ENCODE assay signal across 1 cellular context in the genomic region with DNA sequence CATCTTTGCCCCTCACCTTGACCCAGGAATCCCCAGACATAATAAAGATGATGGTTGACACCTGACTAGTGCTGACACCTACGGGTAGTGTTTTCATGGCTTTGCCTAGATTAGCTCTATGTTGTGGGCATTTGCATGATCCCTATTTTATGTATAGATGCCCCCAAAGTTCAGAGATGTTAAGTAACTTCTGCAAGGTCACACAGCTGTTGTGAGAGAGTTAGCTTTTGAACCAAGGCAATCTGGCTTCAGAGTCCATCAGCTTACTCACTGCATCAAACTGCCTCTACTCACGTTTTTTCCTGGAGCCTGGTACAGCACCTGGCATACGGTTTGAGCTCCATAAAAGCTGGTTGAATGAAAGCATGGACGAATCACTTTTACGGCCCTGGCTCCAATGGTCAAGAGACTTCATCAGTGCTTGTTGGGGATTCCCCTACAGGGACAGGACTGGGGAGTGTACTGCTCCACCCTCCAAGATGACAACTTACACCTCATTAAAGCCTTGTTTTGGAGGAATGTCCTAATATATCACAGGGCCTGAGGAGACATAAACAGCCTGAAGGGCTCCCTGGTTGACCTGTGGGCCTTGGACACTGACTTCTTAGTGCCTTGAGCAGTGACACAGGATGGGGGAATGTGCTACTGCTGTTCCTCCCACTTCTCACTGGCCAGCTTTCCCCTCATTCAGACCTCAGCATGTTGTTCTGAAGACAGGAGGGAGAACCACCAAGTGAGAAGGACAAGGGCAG.
TF ChIP-seq lines count a peak whose summit lies in the region.

No MANE protein-coding gene starts in this region.

TF ChIP-seq in K562, 482 proteins besides CTCF, POLR2A, EP300 and RAD21 (continued from another document):
- TF ChIP-seq, protein P1, sequence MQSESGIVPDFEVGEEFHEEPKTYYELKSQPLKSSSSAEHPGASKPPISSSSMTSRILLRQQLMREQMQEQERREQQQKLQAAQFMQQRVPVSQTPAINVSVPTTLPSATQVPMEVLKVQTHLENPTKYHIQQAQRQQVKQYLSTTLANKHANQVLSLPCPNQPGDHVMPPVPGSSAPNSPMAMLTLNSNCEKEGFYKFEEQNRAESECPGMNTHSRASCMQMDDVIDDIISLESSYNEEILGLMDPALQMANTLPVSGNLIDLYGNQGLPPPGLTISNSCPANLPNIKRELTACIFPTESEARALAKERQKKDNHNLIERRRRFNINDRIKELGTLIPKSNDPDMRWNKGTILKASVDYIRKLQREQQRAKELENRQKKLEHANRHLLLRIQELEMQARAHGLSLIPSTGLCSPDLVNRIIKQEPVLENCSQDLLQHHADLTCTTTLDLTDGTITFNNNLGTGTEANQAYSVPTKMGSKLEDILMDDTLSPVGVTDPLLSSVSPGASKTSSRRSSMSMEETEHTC (IDR thresholded peaks at IDR 0.05): no peak
- TF ChIP-seq HLTF (IDR thresholded peaks at IDR 0.05) (no peak), BCOR (IDR thresholded peaks at IDR 0.05) (peak; percentile 74), GTF2F1 (IDR thresholded peaks at IDR 0.05; ENCODE audit: low read depth, low read length) (no peak), ARID1B (IDR thresholded peaks at IDR 0.05) (no peak), OTX1 (CRISPR knock-in tag; IDR thresholded peaks at IDR 0.05) (no peak), ZFP36 (IDR thresholded peaks at IDR 0.05; ENCODE audit: low read depth, low read length, partially characterized antibody) (peak; percentile 44), KAT7 (CRISPR knock-in tag; IDR thresholded peaks at IDR 0.05; ENCODE audit: borderline replicate concordance) (no peak), SOX6 (IDR thresholded peaks at IDR 0.05) (no peak), PURB (CRISPR knock-in tag; IDR thresholded peaks at IDR 0.05; ENCODE audit: low read depth) (no peak), ETV5 (CRISPR knock-in tag; IDR thresholded peaks at IDR 0.05; ENCODE audit: low read depth) (no peak), RBM25 (IDR thresholded peaks at IDR 0.05; ENCODE audit: low read depth, low read length, severe bottlenecking) (peak; percentile 86), ZBTB8A (IDR thresholded peaks at IDR 0.05; ENCODE audit: partially characterized antibody) (no peak), KDM1A (IDR thresholded peaks at IDR 0.05) (peak; percentile 41 to 43; a peak in 2 of 4 replicates), RFX5 (IDR thresholded peaks at IDR 0.05; ENCODE audit: low read depth, low read length) (no peak), ZNF561 (CRISPR knock-in tag; conservative IDR thresholded peaks at IDR 0.05) (no peak), NFE2L1 (tag; IDR thresholded peaks at IDR 0.05; ENCODE audit: borderline replicate concordance, low read depth) (no peak), EHMT2 (IDR thresholded peaks at IDR 0.05) (no peak)
- TF ChIP-seq, protein P2, sequence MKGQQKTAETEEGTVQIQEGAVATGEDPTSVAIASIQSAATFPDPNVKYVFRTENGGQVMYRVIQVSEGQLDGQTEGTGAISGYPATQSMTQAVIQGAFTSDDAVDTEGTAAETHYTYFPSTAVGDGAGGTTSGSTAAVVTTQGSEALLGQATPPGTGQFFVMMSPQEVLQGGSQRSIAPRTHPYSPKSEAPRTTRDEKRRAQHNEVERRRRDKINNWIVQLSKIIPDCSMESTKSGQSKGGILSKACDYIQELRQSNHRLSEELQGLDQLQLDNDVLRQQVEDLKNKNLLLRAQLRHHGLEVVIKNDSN (CRISPR knock-in tag; IDR thresholded peaks at IDR 0.05): no peak
- TF ChIP-seq, protein P3, sequence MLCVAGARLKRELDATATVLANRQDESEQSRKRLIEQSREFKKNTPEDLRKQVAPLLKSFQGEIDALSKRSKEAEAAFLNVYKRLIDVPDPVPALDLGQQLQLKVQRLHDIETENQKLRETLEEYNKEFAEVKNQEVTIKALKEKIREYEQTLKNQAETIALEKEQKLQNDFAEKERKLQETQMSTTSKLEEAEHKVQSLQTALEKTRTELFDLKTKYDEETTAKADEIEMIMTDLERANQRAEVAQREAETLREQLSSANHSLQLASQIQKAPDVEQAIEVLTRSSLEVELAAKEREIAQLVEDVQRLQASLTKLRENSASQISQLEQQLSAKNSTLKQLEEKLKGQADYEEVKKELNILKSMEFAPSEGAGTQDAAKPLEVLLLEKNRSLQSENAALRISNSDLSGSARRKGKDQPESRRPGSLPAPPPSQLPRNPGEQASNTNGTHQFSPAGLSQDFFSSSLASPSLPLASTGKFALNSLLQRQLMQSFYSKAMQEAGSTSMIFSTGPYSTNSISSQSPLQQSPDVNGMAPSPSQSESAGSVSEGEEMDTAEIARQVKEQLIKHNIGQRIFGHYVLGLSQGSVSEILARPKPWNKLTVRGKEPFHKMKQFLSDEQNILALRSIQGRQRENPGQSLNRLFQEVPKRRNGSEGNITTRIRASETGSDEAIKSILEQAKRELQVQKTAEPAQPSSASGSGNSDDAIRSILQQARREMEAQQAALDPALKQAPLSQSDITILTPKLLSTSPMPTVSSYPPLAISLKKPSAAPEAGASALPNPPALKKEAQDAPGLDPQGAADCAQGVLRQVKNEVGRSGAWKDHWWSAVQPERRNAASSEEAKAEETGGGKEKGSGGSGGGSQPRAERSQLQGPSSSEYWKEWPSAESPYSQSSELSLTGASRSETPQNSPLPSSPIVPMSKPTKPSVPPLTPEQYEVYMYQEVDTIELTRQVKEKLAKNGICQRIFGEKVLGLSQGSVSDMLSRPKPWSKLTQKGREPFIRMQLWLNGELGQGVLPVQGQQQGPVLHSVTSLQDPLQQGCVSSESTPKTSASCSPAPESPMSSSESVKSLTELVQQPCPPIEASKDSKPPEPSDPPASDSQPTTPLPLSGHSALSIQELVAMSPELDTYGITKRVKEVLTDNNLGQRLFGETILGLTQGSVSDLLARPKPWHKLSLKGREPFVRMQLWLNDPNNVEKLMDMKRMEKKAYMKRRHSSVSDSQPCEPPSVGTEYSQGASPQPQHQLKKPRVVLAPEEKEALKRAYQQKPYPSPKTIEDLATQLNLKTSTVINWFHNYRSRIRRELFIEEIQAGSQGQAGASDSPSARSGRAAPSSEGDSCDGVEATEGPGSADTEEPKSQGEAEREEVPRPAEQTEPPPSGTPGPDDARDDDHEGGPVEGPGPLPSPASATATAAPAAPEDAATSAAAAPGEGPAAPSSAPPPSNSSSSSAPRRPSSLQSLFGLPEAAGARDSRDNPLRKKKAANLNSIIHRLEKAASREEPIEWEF (CRISPR knock-in tag; IDR thresholded peaks at IDR 0.05): no peak
- TF ChIP-seq, protein P4, sequence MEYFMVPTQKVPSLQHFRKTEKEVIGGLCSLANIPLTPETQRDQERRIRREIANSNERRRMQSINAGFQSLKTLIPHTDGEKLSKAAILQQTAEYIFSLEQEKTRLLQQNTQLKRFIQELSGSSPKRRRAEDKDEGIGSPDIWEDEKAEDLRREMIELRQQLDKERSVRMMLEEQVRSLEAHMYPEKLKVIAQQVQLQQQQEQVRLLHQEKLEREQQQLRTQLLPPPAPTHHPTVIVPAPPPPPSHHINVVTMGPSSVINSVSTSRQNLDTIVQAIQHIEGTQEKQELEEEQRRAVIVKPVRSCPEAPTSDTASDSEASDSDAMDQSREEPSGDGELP (CRISPR knock-in tag; IDR thresholded peaks at IDR 0.05; ENCODE audit: borderline replicate concordance): no peak
- TF ChIP-seq, protein P5, sequence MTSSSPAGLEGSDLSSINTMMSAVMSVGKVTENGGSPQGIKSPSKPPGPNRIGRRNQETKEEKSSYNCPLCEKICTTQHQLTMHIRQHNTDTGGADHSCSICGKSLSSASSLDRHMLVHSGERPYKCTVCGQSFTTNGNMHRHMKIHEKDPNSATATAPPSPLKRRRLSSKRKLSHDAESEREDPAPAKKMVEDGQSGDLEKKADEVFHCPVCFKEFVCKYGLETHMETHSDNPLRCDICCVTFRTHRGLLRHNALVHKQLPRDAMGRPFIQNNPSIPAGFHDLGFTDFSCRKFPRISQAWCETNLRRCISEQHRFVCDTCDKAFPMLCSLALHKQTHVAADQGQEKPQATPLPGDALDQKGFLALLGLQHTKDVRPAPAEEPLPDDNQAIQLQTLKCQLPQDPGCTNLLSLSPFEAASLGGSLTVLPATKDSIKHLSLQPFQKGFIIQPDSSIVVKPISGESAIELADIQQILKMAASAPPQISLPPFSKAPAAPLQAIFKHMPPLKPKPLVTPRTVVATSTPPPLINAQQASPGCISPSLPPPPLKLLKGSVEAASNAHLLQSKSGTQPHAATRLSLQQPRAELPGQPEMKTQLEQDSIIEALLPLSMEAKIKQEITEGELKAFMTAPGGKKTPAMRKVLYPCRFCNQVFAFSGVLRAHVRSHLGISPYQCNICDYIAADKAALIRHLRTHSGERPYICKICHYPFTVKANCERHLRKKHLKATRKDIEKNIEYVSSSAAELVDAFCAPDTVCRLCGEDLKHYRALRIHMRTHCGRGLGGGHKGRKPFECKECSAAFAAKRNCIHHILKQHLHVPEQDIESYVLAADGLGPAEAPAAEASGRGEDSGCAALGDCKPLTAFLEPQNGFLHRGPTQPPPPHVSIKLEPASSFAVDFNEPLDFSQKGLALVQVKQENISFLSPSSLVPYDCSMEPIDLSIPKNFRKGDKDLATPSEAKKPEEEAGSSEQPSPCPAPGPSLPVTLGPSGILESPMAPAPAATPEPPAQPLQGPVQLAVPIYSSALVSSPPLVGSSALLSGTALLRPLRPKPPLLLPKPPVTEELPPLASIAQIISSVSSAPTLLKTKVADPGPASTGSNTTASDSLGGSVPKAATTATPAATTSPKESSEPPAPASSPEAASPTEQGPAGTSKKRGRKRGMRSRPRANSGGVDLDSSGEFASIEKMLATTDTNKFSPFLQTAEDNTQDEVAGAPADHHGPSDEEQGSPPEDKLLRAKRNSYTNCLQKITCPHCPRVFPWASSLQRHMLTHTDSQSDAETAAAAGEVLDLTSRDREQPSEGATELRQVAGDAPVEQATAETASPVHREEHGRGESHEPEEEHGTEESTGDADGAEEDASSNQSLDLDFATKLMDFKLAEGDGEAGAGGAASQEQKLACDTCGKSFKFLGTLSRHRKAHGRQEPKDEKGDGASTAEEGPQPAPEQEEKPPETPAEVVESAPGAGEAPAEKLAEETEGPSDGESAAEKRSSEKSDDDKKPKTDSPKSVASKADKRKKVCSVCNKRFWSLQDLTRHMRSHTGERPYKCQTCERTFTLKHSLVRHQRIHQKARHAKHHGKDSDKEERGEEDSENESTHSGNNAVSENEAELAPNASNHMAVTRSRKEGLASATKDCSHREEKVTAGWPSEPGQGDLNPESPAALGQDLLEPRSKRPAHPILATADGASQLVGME (CRISPR knock-in tag; IDR thresholded peaks at IDR 0.05): no peak
- TF ChIP-seq, protein P6, sequence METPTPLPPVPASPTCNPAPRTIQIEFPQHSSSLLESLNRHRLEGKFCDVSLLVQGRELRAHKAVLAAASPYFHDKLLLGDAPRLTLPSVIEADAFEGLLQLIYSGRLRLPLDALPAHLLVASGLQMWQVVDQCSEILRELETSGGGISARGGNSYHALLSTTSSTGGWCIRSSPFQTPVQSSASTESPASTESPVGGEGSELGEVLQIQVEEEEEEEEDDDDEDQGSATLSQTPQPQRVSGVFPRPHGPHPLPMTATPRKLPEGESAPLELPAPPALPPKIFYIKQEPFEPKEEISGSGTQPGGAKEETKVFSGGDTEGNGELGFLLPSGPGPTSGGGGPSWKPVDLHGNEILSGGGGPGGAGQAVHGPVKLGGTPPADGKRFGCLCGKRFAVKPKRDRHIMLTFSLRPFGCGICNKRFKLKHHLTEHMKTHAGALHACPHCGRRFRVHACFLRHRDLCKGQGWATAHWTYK (CRISPR knock-in tag; IDR thresholded peaks at IDR 0.05): no peak
- TF ChIP-seq, protein P7, sequence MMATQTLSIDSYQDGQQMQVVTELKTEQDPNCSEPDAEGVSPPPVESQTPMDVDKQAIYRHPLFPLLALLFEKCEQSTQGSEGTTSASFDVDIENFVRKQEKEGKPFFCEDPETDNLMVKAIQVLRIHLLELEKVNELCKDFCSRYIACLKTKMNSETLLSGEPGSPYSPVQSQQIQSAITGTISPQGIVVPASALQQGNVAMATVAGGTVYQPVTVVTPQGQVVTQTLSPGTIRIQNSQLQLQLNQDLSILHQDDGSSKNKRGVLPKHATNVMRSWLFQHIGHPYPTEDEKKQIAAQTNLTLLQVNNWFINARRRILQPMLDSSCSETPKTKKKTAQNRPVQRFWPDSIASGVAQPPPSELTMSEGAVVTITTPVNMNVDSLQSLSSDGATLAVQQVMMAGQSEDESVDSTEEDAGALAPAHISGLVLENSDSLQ (IDR thresholded peaks at IDR 0.05): no peak
TF ChIP-seq in K562: peak in this region for 4.
